In genomic region chr3:127560051-127560787, GRCh38 we compare ENCODE assay signal across 2 cellular contexts.
TF ChIP-seq lines count a peak whose summit lies in the region.

No MANE protein-coding gene starts in this region.

TF ChIP-seq in HCT116, 20 proteins besides CTCF, POLR2A, EP300 and RAD21:
- no peak for TF ChIP-seq POLR2AphosphoS5 (IDR thresholded peaks at IDR 0.05; ENCODE audit: low read depth, low read length)
- no peak for TF ChIP-seq ZFX (IDR thresholded peaks at IDR 0.05)
- TF ChIP-seq ZNF274 (IDR thresholded peaks at IDR 0.05; ENCODE audit: low read depth, low read length), result no peak
- TF ChIP-seq FOSL1 (IDR thresholded peaks at IDR 0.05; ENCODE audit: low read depth), result no peak
- TF ChIP-seq EZH2phosphoT487 (IDR thresholded peaks at IDR 0.05; ENCODE audit: borderline replicate concordance), result no peak
- TF ChIP-seq EZH2 (IDR thresholded peaks at IDR 0.05), result no peak
- peak; percentile 96 for TF ChIP-seq ELF1 (IDR thresholded peaks at IDR 0.05; ENCODE audit: borderline replicate concordance, low read depth)
- TF ChIP-seq SIN3A (IDR thresholded peaks at IDR 0.05; ENCODE audit: low read depth), result no peak
- TF ChIP-seq SP1 (IDR thresholded peaks at IDR 0.05; ENCODE audit: low read depth), result peak; percentile 45; the same call in 1 of the 2 replicates
- TF ChIP-seq JUND (IDR thresholded peaks at IDR 0.05), result no peak
- 0 out of 2 replicates have a peak, but pooled peaks have one; percentile 34 for TF ChIP-seq EGR1 (IDR thresholded peaks at IDR 0.05; ENCODE audit: low read depth)
- no peak for TF ChIP-seq CEBPB (IDR thresholded peaks at IDR 0.05; ENCODE audit: low read depth)
- peak; percentile 99 for TF ChIP-seq CBX3 (IDR thresholded peaks at IDR 0.05; ENCODE audit: low read depth)
- TF ChIP-seq REST (IDR thresholded peaks at IDR 0.05; ENCODE audit: low read depth), result no peak
- no peak for TF ChIP-seq ZBTB33 (IDR thresholded peaks at IDR 0.05; ENCODE audit: extremely low read depth, insufficient replicate concordance, low read length)
- TF ChIP-seq MAX (IDR thresholded peaks at IDR 0.05), result peak; percentile 56
- no peak for TF ChIP-seq ATF3 (IDR thresholded peaks at IDR 0.05)
- TF ChIP-seq SRF (IDR thresholded peaks at IDR 0.05; ENCODE audit: low read depth), result peak; percentile 51; the same call in 1 of the 2 replicates
- no peak for TF ChIP-seq YY1 (IDR thresholded peaks at IDR 0.05; ENCODE audit: extremely low read depth, insufficient replicate concordance, low read depth, low read length)
- TF ChIP-seq TCF7L2 (IDR thresholded peaks at IDR 0.05; ENCODE audit: borderline replicate concordance, extremely low read depth, insufficient read depth, insufficient read length), result peak; percentile 55

TF ChIP-seq in H1, 55 proteins besides CTCF, POLR2A, EP300 and RAD21:
- peak; percentile 51; the same call in 1 of the 2 replicates for TF ChIP-seq GABPA (IDR thresholded peaks at IDR 0.05; ENCODE audit: borderline replicate concordance, insufficient read depth, low read length)
- TF ChIP-seq CHD2 (IDR thresholded peaks at IDR 0.05; ENCODE audit: low read length), result no peak
- TF ChIP-seq TBP (IDR thresholded peaks at IDR 0.05; ENCODE audit: low read depth, low read length), result no peak
- TF ChIP-seq PHF8 (conservative IDR thresholded peaks at IDR 0.05; ENCODE audit: low read depth, low read length), result no peak
- TF ChIP-seq POU5F1 (IDR thresholded peaks at IDR 0.05; ENCODE audit: low read depth, low read length), result no peak
- TF ChIP-seq BACH1 (IDR thresholded peaks at IDR 0.05; ENCODE audit: low read length), result no peak
- no peak for TF ChIP-seq HDAC6 (IDR thresholded peaks at IDR 0.05; ENCODE audit: low read depth, low read length)
- no peak for TF ChIP-seq HDAC2 (IDR thresholded peaks at IDR 0.05; ENCODE audit: borderline replicate concordance in 1 of 2, low read depth in 2 of 2, low read length in 2 of 2)
- no peak for TF ChIP-seq USF2 (IDR thresholded peaks at IDR 0.05; ENCODE audit: low read length)
- TF ChIP-seq EGR1 (IDR thresholded peaks at IDR 0.05; ENCODE audit: borderline replicate concordance, low read depth, low read length), result peak; percentile 53; the same call in 1 of the 2 replicates
